Comparison of ENCODE assay signal across 12 cellular contexts in genomic region chr1:58204284-58204683, GRCh38.
DNase-seq lines count a peak whose midpoint lies in the region; ATAC-seq and TF ChIP-seq lines count a peak whose summit lies in the region.
"Had no signal": no experiment of that assay in that cellular context is flagged by ENCODE, and none has a peak within 500 bp of the region (broad histone marks: within the 10 kb centered on the region; RNA-seq: fewer than 3 reads in every experiment).

No MANE protein-coding gene starts in this region.

- H3K9me2 ChIP-seq in Loucy (replicated peaks; ENCODE audit: low read depth, low read length): no peaks in the 10 kb centered on the region

- no peak overlapping the region for H3K27ac ChIP-seq in mammary epithelial cell (ENCODE audit: insufficient read depth, low read depth, low read length)
- H3K27ac ChIP-seq: sigmoid colon had no signal

- H3K9ac ChIP-seq in Loucy (ENCODE audit: low read depth, low read length, poor library complexity, severe bottlenecking): no peak overlapping the region
- H3K9ac ChIP-seq in mammary epithelial cell (ENCODE audit: insufficient read depth, low read length): no peak overlapping the region

- in situ Hi-C loops in mammary epithelial cell (cut with MboI; ENCODE audit: low sequenced_read_pairs in 2 of 2): no loop called here

- 48% methylated on average over 3 of the region's 3 CpGs for WGBS in mammary epithelial cell (ENCODE audit: low coverage, missing lambda C conversion rate)

- BruUV-seq in mammary epithelial cell (replicated peaks; lab: Mats Ljungman, UMichigan): no TSS peak

- H2AFZ ChIP-seq in Loucy (ENCODE audit: low read length) (no peak overlapping the region), mammary epithelial cell (ENCODE audit: low read depth, low read length) (no peak overlapping the region)

- H3K4me1 ChIP-seq in Loucy (ENCODE audit: insufficient read depth, low read length, poor library complexity, severe bottlenecking): no peaks in the 10 kb centered on the region
- no peaks in the 10 kb centered on the region for H3K4me1 ChIP-seq in mammary epithelial cell (ENCODE audit: insufficient read depth, low read length)
- H3K4me1 ChIP-seq: sigmoid colon had no signal

- H3K4me2 ChIP-seq in Loucy (ENCODE audit: low read depth, low read length, poor library complexity, severe bottlenecking) (no peak overlapping the region), mammary epithelial cell (ENCODE audit: insufficient read depth, low read depth, low read length) (no peak overlapping the region)

- no peaks in the 10 kb centered on the region for H3F3A ChIP-seq in Loucy (ENCODE audit: low read depth)

- H3K79me2 ChIP-seq in Loucy (ENCODE audit: insufficient read depth, low read length) (no peaks in the 10 kb centered on the region), mammary epithelial cell (ENCODE audit: insufficient read depth, low read length) (no peaks in the 10 kb centered on the region)

- H3K4me3 ChIP-seq in Loucy (ENCODE audit: low read length, poor library complexity, severe bottlenecking): no peak overlapping the region
- H3K4me3 ChIP-seq in mammary epithelial cell (replicated peaks in 1 of 3; ENCODE audit: insufficient read depth in 1 of 3, low read depth in 2 of 3, low read length in 3 of 3): no peak overlapping the region
- H3K4me3 ChIP-seq: sigmoid colon had no signal

- peaks cover 5% of the 10 kb centered on the region for H3K27me3 ChIP-seq in Loucy (ENCODE audit: insufficient read depth, low read length, poor library complexity, severe bottlenecking)
- H3K27me3 ChIP-seq in mammary epithelial cell (ENCODE audit: insufficient read depth, low read length): peaks cover 4% of the 10 kb centered on the region
- H3K27me3 ChIP-seq: sigmoid colon had no signal

- H3K4me1 Mint-ChIP-seq in progenitor cell of endocrine pancreas (ENCODE audit: low read depth): peaks cover 2% of the 10 kb centered on the region

- no peak overlapping the region for H3K4me3 Mint-ChIP-seq in progenitor cell of endocrine pancreas (ENCODE audit: low read depth)

- dilution Hi-C loops in mammary epithelial cell (cut with HindIII; ENCODE audit: low sequenced_read_pairs): no loop called here

- CTCF ChIA-PET in mammary epithelial cell (lab: Charles Lee; ENCODE audit: low non-redundant PET): interaction anchor here (0.5 kb wide), 1 partner anchor 49 kb away, joined by 3 read pairs; no protein-coding TSS in a partner anchor

- TF ChIP-seq CTCF in Loucy (conservative IDR thresholded peaks at IDR 0.05; ENCODE audit: low read length): peak; percentile 67
- TF ChIP-seq CTCF in mammary epithelial cell (conservative IDR thresholded peaks at IDR 0.05 in 1 of 2, IDR thresholded peaks at IDR 0.05 in 1 of 2; ENCODE audit: extremely low read depth in 1 of 2, insufficient read depth in 1 of 2, low read depth in 1 of 2, low read length in 2 of 2): peak; percentile 18 to 32
- peak; percentile 41 for TF ChIP-seq CTCF in progenitor cell of endocrine pancreas (IDR thresholded peaks at IDR 0.05; ENCODE audit: unreplicated experiment)

- ATAC-seq in GM19452 (IDR thresholded peaks at IDR 0.05; ENCODE audit: unreplicated experiment): no peak

- DNase-seq in NCI-H146 (lab: John Stamatoyannopoulos, UW) (peak; percentile 22), NCI-H146 treated with DMSO at 0.1 percent for 48 hours (lab: John Stamatoyannopoulos, UW; ENCODE audit: unreplicated experiment) (no peak), mammary epithelial cell (no peak), progenitor cell of endocrine pancreas (ENCODE audit: low spot score, unreplicated experiment) (no peak), nucleus accumbens (lab: John Stamatoyannopoulos, UW) (no peak), KG1 (lab: John Stamatoyannopoulos, UW) (no peak)
- DNase-seq: activated T-cell treated with anti-CD3 and anti-CD28 coated beads, Interleukin-2, amount 50 U/mL, for 48 hours; SHP77; sigmoid colon; substantia nigra had no signal

- no peaks in the 10 kb centered on the region for H3K9me3 ChIP-seq in Loucy (ENCODE audit: insufficient read depth, low read depth, low read length)
- H3K9me3 ChIP-seq in mammary epithelial cell (replicated peaks; ENCODE audit: insufficient read depth, low read length): no peaks in the 10 kb centered on the region
- H3K9me3 ChIP-seq: sigmoid colon had no signal

- no peak overlapping the region for H3K27ac Mint-ChIP-seq in progenitor cell of endocrine pancreas

- no peaks in the 10 kb centered on the region for H3K9me3 Mint-ChIP-seq in progenitor cell of endocrine pancreas (ENCODE audit: low read depth)

- H3K27me3 Mint-ChIP-seq in progenitor cell of endocrine pancreas: peaks cover 4% of the 10 kb centered on the region

- H3K36me3 ChIP-seq in Loucy (ENCODE audit: insufficient read depth, low read length) (no peaks in the 10 kb centered on the region), mammary epithelial cell (ENCODE audit: insufficient read depth, low read length) (no peaks in the 10 kb centered on the region)
- H3K36me3 ChIP-seq: sigmoid colon had no signal

- no peaks in the 10 kb centered on the region for H3K36me3 Mint-ChIP-seq in progenitor cell of endocrine pancreas (ENCODE audit: insufficient read depth)

- intact Hi-C loops in mammary epithelial cell (cut with micrococcal nuclease): no loop called here

- H4K20me1 ChIP-seq in Loucy (ENCODE audit: insufficient read depth, low read length, poor library complexity, severe bottlenecking) (no peaks in the 10 kb centered on the region), mammary epithelial cell (ENCODE audit: insufficient read depth, low read length) (no peaks in the 10 kb centered on the region)
